10 cellular contexts compared by ENCODE assay signal in genomic region chr19:34429553-34429952, GRCh38. TPM values are rescaled to one million over a fixed set of nuclear protein-coding genes. Genes with fewer than 3 reads are reported as not detected.
DNase-seq lines count a peak whose midpoint lies in the region; ATAC-seq, FAIRE-seq and TF ChIP-seq lines count a peak whose summit lies in the region.
"Had no signal": no experiment of that assay in that cellular context is flagged by ENCODE, and none has a peak within 500 bp of the region (broad histone marks: within the 10 kb centered on the region; RNA-seq: fewer than 3 reads in every experiment).

No MANE protein-coding gene starts in this region.

- no peak for FAIRE-seq in pancreas (lab: Jason Lieb, UNC)

- H3K9ac ChIP-seq in PC-3 (ENCODE audit: low read length) (peak overlapping the region; percentile 98), parathyroid adenoma (no peak overlapping the region)

- no peaks in the 10 kb centered on the region for H3F3A ChIP-seq in PC-3 (ENCODE audit: low read length, unreplicated experiment)

- peak overlapping the region; percentile 98 for H3K4me2 ChIP-seq in PC-3 (ENCODE audit: low read length)
- H3K4me2 ChIP-seq in parathyroid adenoma (ENCODE audit: low read length): peak overlapping the region; percentile 100

- H3K36me3 ChIP-seq in PC-3 (ENCODE audit: low read depth, low read length): peaks cover 9% of the 10 kb centered on the region
- no peaks in the 10 kb centered on the region for H3K36me3 ChIP-seq in parathyroid adenoma (ENCODE audit: control insufficient read depth, insufficient read depth, low read length)
- no peaks in the 10 kb centered on the region for H3K36me3 ChIP-seq in pancreas

- DNase-seq in Calu3: no peak
- no peak for DNase-seq in PC-3
- no peak for DNase-seq in epithelial cell of esophagus (ENCODE audit: low read depth)
- DNase-seq in pancreas: no peak
- no peak for DNase-seq in MV-4-11 (lab: John Stamatoyannopoulos, UW)
- DNase-seq: activated effector memory CD4-positive, alpha-beta T cell treated with Interleukin-2 at 50 U/mL for 16 hours; NCI-H2029 treated with DMSO at 0.1 percent for 48 hours had no signal

- WGBS in pancreas, 2 donors: 69 to 73% methylated on average over 9 of the region's 9 CpGs

- H2AFZ ChIP-seq in PC-3 (ENCODE audit: low read length) (no peak overlapping the region), parathyroid adenoma (no peak overlapping the region)

- H3K4me3 Mint-ChIP-seq in Calu3 (ENCODE audit: low read depth, unreplicated experiment): peak overlapping the region; percentile 92

- H3K9me2 ChIP-seq in PC-3 (replicated peaks; ENCODE audit: low read length): no peaks in the 10 kb centered on the region

- peaks cover 67% of the 10 kb centered on the region for H3K79me2 ChIP-seq in PC-3 (ENCODE audit: low read length)
- peaks cover 48% of the 10 kb centered on the region for H3K79me2 ChIP-seq in parathyroid adenoma

- BruUV-seq in Calu3 (replicated peaks; lab: Mats Ljungman, UMichigan) (no TSS peak), PC-3 (replicated peaks; lab: Mats Ljungman, UMichigan) (no TSS peak)

- H3K4me1 Mint-ChIP-seq in Calu3 (ENCODE audit: low read depth, unreplicated experiment): peaks cover 11% of the 10 kb centered on the region

- POLR2A ChIA-PET in PC-3 (lab: Charles Lee; ENCODE audit: unreplicated experiment): interaction anchor here (0.6 kb wide), 1 partner anchor 73 kb away, joined by 13 read pairs; no protein-coding TSS in a partner anchor

- TF ChIP-seq CTCF in Calu3 (IDR thresholded peaks at IDR 0.05; ENCODE audit: unreplicated experiment) (no peak), PC-3 (conservative IDR thresholded peaks at IDR 0.05; ENCODE audit: low read depth, low read length) (no peak), epithelial cell of esophagus (IDR thresholded peaks at IDR 0.05; ENCODE audit: insufficient read depth, low read depth, low read length, missing control alignments) (no peak), parathyroid adenoma (IDR thresholded peaks at IDR 0.05) (no peak), pancreas (IDR thresholded peaks at IDR 0.05) (no peak)

- CTCF ChIA-PET in Calu3 (lab: Charles Lee) (interaction anchor here (1.3 to 1.4 kb wide), 2 partner anchors 30 to 64 kb away, joined by 3 to 4 read pairs; no protein-coding TSS in a partner anchor), PC-3 (lab: Charles Lee) (no interaction called here)

- H3K27me3 Mint-ChIP-seq in Calu3 (ENCODE audit: unreplicated experiment): no peaks in the 10 kb centered on the region

- H3K27ac ChIP-seq in PC-3 (ENCODE audit: low read length) (no peak overlapping the region), parathyroid adenoma (no peak overlapping the region), pancreas (no peak overlapping the region)

- H3K27ac Mint-ChIP-seq in Calu3 (ENCODE audit: unreplicated experiment): peak overlapping the region; percentile 64

- no peaks in the 10 kb centered on the region for H3K9me3 ChIP-seq in PC-3 (ENCODE audit: low read length)
- no peaks in the 10 kb centered on the region for H3K9me3 ChIP-seq in parathyroid adenoma (ENCODE audit: control insufficient read depth, low read length)
- no peaks in the 10 kb centered on the region for H3K9me3 ChIP-seq in pancreas

- peaks cover 69% of the 10 kb centered on the region for H3K36me3 Mint-ChIP-seq in Calu3 (ENCODE audit: insufficient read depth, unreplicated experiment)

- H3K27me3 ChIP-seq in PC-3 (ENCODE audit: low read length) (no peaks in the 10 kb centered on the region), parathyroid adenoma (ENCODE audit: control insufficient read depth, insufficient read depth, low read length) (no peaks in the 10 kb centered on the region), pancreas (no peaks in the 10 kb centered on the region)

- H4K20me1 ChIP-seq in PC-3 (ENCODE audit: low read length): peaks cover 45% of the 10 kb centered on the region

- intact Hi-C loops in Calu3 (cut with micrococcal nuclease; ENCODE audit: unreplicated experiment) (no loop called here), PC-3 (cut with micrococcal nuclease) (no loop called here), pancreas (cut with DNase I) (no loop called here)

- peak overlapping the region; percentile 98 for H3K4me3 ChIP-seq in PC-3 (ENCODE audit: low read length)
- H3K4me3 ChIP-seq in epithelial cell of esophagus (ENCODE audit: low read length): peak overlapping the region; percentile 84
- peak overlapping the region; percentile 92 for H3K4me3 ChIP-seq in parathyroid adenoma (ENCODE audit: low read depth, low read length)
- peak overlapping the region in 2 of 4 donors; percentile 88 to 94 for H3K4me3 ChIP-seq in pancreas

- no peak for ATAC-seq in PC-3
- ATAC-seq in GM21717 (IDR thresholded peaks at IDR 0.05; ENCODE audit: unreplicated experiment): no peak
- no peak for ATAC-seq in GM19452 (IDR thresholded peaks at IDR 0.05; ENCODE audit: unreplicated experiment)
- ATAC-seq in pancreas: no peak

- no peaks in the 10 kb centered on the region for H3K9me3 Mint-ChIP-seq in Calu3 (ENCODE audit: low read depth, unreplicated experiment)

- peaks cover 12% of the 10 kb centered on the region; the same call in 1 of the 2 replicates for H3K4me1 ChIP-seq in PC-3 (ENCODE audit: insufficient read depth, low read length)
- H3K4me1 ChIP-seq in parathyroid adenoma: peaks cover 5% of the 10 kb centered on the region
- H3K4me1 ChIP-seq in pancreas: peaks cover 22 to 25% (median 24%) of the 10 kb centered on the region in 3 donors

RNA-seq across cellular contexts. Expression of gene UBA2, which starts 1.4 kb away (rescaled TPM):
- total RNA-seq in Calu3 (2022) (137 and 158 TPM in 2 replicates), PC-3 (2014; rRNA removed) (88.3 and 103 TPM in 2 replicates), pancreas (10 to 100 TPM; 31.0 to 42.1 (median 37.5) TPM)
- 10 to 100 TPM; 22.7 to 38.8 TPM for polyA plus RNA-seq in pancreas

RNA-seq across cellular contexts. Expression of gene PDCD2L, which starts 25.4 kb away (rescaled TPM):
- total RNA-seq in Calu3 (2022): 29.3 and 35.7 TPM in 2 replicates
- total RNA-seq in PC-3 (2014; rRNA removed): 31.5 and 38.4 TPM in 2 replicates
- 1 to 10 TPM; 4.2 to 8.3 (median 5.5) TPM for total RNA-seq in pancreas
- polyA plus RNA-seq in pancreas: 10 to 100 TPM; 10.8 to 11.2 TPM

RNA-seq across cellular contexts. Expression of gene WTIP, which starts 52.0 kb away (rescaled TPM):
- total RNA-seq in Calu3 (2022): 5.3 and 6.9 TPM in 2 replicates
- total RNA-seq in PC-3 (2014; rRNA removed): 5.2 and 7.5 TPM in 2 replicates
- total RNA-seq in pancreas: 10 to 100 TPM in 1 of 6 donors, 1 to 10 TPM in 5; 3.4 to 11.3 (median 4.4) TPM
- polyA plus RNA-seq in pancreas: 1 to 10 TPM; 3.9 to 4.9 TPM
